ENCODE assay signal across 15 cellular contexts in the genomic region with DNA sequence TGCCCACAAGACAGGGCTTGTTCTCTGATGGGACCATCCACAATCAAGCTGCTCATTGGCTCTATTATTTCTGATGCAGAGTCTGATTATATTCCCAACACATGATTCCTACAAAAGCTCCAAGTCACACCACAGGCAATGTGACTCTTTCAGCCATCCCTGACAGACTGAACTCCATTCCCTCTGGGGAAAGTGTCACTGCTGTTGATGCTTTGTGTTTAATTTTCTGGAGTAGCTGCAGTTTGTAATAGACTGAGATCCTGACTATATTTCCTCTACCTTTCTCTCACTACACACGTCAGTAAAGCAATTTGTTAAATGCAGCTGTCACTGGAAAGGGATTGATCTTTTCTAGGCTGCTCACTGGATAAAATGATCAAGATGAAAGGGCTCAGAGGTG. TPM values are rescaled to one million over a fixed set of nuclear protein-coding genes. Genes with fewer than 3 reads are reported as not detected.
A peak's percentile ranks its signal among the peaks of the same experiment; 100 is the strongest.
DNase-seq lines count a peak whose midpoint lies in the region; ATAC-seq and TF ChIP-seq lines count a peak whose summit lies in the region.
"Had no signal": no experiment of that assay in that cellular context is flagged by ENCODE, and none has a peak within 500 bp of the region (broad histone marks: within the 10 kb centered on the region; RNA-seq: fewer than 3 reads in every experiment).

No MANE protein-coding gene starts in this region.

- H2AFZ ChIP-seq in mammary epithelial cell (ENCODE audit: low read depth, low read length) = peak overlapping the region; percentile 88
- H2AFZ ChIP-seq: GM23338 had no signal

- CTCF ChIA-PET in mammary epithelial cell (lab: Charles Lee; ENCODE audit: low non-redundant PET) = no interaction called here
- CTCF ChIA-PET in MCF 10A (lab: Yijun Ruan, JAX) = no interaction called here

- intact Hi-C loops in mammary epithelial cell (cut with micrococcal nuclease) (no loop called here), MCF 10A (cut with micrococcal nuclease) (no loop called here)

- no peak overlapping the region for H3K9ac ChIP-seq in mammary epithelial cell (ENCODE audit: insufficient read depth, low read length)

- no peaks in the 10 kb centered on the region for H3K79me2 ChIP-seq in mammary epithelial cell (ENCODE audit: insufficient read depth, low read length)

- in situ Hi-C loops in mammary epithelial cell (cut with MboI; ENCODE audit: low sequenced_read_pairs in 2 of 2) = no loop called here

- 63% methylated on average over 1 of the region's 1 CpG for WGBS in mammary epithelial cell (ENCODE audit: low coverage, missing lambda C conversion rate)

- H3K9me3 ChIP-seq in mammary epithelial cell (replicated peaks; ENCODE audit: insufficient read depth, low read length) = no peaks in the 10 kb centered on the region

- H3K27ac Mint-ChIP-seq in MCF 10A (ENCODE audit: low read depth, unreplicated experiment) = no peak overlapping the region
- H3K27ac Mint-ChIP-seq: B cell; CD4-positive, alpha-beta T cell; GM23338; H9 had no signal

- H3K4me3 ChIP-seq in mammary epithelial cell (replicated peaks in 1 of 3; ENCODE audit: insufficient read depth in 1 of 3, low read depth in 2 of 3, low read length in 3 of 3) = no peak overlapping the region
- H3K4me3 ChIP-seq: GM23338 had no signal

- H3K9me3 Mint-ChIP-seq in MCF 10A (ENCODE audit: unreplicated experiment) = no peaks in the 10 kb centered on the region
- H3K9me3 Mint-ChIP-seq: CD4-positive, alpha-beta T cell; GM23338; IgD-negative memory B cell had no signal

- POLR2A ChIA-PET in MCF 10A (lab: Yijun Ruan, JAX) = interaction anchor here (0.6 kb wide), 1 partner anchor 338 kb away, joined by 3 read pairs; no protein-coding TSS in a partner anchor

- no peaks in the 10 kb centered on the region for H4K20me1 ChIP-seq in mammary epithelial cell (ENCODE audit: insufficient read depth, low read length)

- no peak for ATAC-seq in HG02852 (IDR thresholded peaks at IDR 0.05; ENCODE audit: unreplicated experiment)
- ATAC-seq: GM23338 had no signal

- no peaks in the 10 kb centered on the region for H3K27me3 ChIP-seq in mammary epithelial cell (ENCODE audit: insufficient read depth, low read length)

- H3K27ac ChIP-seq in mammary epithelial cell (ENCODE audit: insufficient read depth, low read depth, low read length) = no peak overlapping the region

- no TSS peak for BruUV-seq in mammary epithelial cell (replicated peaks; lab: Mats Ljungman, UMichigan)
- no TSS peak for BruUV-seq in MCF 10A (replicated peaks; lab: Mats Ljungman, UMichigan)

- H3K4me1 Mint-ChIP-seq in MCF 10A (ENCODE audit: insufficient read depth, unreplicated experiment) = no peaks in the 10 kb centered on the region
- H3K4me1 Mint-ChIP-seq: B cell, GM23338, H9, IgD-negative memory B cell had no signal

- TF ChIP-seq CTCF in mammary epithelial cell (conservative IDR thresholded peaks at IDR 0.05 in 1 of 2, IDR thresholded peaks at IDR 0.05 in 1 of 2; ENCODE audit: extremely low read depth in 1 of 2, insufficient read depth in 1 of 2, low read depth in 1 of 2, low read length in 2 of 2) (no peak), MCF 10A (IDR thresholded peaks at IDR 0.05; ENCODE audit: unreplicated experiment) (no peak)

- dilution Hi-C loops in mammary epithelial cell (cut with HindIII; ENCODE audit: low sequenced_read_pairs) = no loop called here

- H3K4me2 ChIP-seq in mammary epithelial cell (ENCODE audit: insufficient read depth, low read depth, low read length) = no peak overlapping the region
- H3K4me2 ChIP-seq: GM23338 had no signal

- no peak for DNase-seq in mammary epithelial cell
- no peak for DNase-seq in MCF 10A (ENCODE audit: unreplicated experiment)
- DNase-seq in NCI-H1694 treated with DMSO at 0.1 percent for 48 hours (lab: John Stamatoyannopoulos, UW) = peak; percentile 48
- DNase-seq in medulla oblongata (ENCODE audit: extremely low spot score) = peak; percentile 50
- peak; percentile 35 for DNase-seq in superior temporal gyrus (ENCODE audit: extremely low spot score)
- DNase-seq in stimulated activated CD4-positive, alpha-beta T cell treated with anti-CD3 and anti-CD28 coated beads, Interleukin-1b, Interleukin-23, amount 100 ng/mL, for 48 hours = no peak
- no peak for DNase-seq in GOT3 (lab: John Stamatoyannopoulos, UW)
- DNase-seq: ACHN; CD4-positive, alpha-beta T cell; GF-D8; H9 had no signal

- no peak overlapping the region for H3K4me3 Mint-ChIP-seq in MCF 10A (ENCODE audit: unreplicated experiment)
- H3K4me3 Mint-ChIP-seq: B cell; CD4-positive, alpha-beta T cell; GM23338; H9; IgD-negative memory B cell had no signal

- peaks cover 7% of the 10 kb centered on the region for H3K4me1 ChIP-seq in mammary epithelial cell (ENCODE audit: insufficient read depth, low read length)

- peaks cover 27% of the 10 kb centered on the region for H3K27me3 Mint-ChIP-seq in MCF 10A (ENCODE audit: insufficient read depth, unreplicated experiment)
- H3K27me3 Mint-ChIP-seq: B cell; CD4-positive, alpha-beta T cell; IgD-negative memory B cell had no signal

- H3K36me3 Mint-ChIP-seq in MCF 10A (ENCODE audit: insufficient read depth, unreplicated experiment) = no peaks in the 10 kb centered on the region

- H3K36me3 ChIP-seq in mammary epithelial cell (ENCODE audit: insufficient read depth, low read length) = no peaks in the 10 kb centered on the region

RNA-seq across cellular contexts. Expression of a gene that starts 55.4 kb away (rescaled TPM):
- total RNA-seq in mammary epithelial cell (10 to 100 TPM in 1 of 2 donors, 1 to 10 TPM in 1; 7.5 to 11.0 TPM), MCF 10A (2022) (8.6 and 9.6 TPM in 2 replicates)
- polyA plus RNA-seq in mammary epithelial cell = 0.65 TPM
- 1.2 TPM for polyA minus RNA-seq in mammary epithelial cell

Comparison
In these comparisons a context has a peak if more than half of its experiments do, and no peak if none do; other contexts are left out.
1. DNase-seq: peak in NCI-H1694 treated with DMSO at 0.1 percent for 48 hours (single experiment), medulla oblongata (single experiment) and superior temporal gyrus (single experiment); none in mammary epithelial cell (single experiment), MCF 10A (single experiment), stimulated activated CD4-positive, alpha-beta T cell treated with anti-CD3 and anti-CD28 coated beads, Interleukin-1b, Interleukin-23, amount 100 ng/mL, for 48 hours (single experiment) and GOT3 (single experiment).